10 cellular contexts compared by ENCODE assay signal in the genomic region with DNA sequence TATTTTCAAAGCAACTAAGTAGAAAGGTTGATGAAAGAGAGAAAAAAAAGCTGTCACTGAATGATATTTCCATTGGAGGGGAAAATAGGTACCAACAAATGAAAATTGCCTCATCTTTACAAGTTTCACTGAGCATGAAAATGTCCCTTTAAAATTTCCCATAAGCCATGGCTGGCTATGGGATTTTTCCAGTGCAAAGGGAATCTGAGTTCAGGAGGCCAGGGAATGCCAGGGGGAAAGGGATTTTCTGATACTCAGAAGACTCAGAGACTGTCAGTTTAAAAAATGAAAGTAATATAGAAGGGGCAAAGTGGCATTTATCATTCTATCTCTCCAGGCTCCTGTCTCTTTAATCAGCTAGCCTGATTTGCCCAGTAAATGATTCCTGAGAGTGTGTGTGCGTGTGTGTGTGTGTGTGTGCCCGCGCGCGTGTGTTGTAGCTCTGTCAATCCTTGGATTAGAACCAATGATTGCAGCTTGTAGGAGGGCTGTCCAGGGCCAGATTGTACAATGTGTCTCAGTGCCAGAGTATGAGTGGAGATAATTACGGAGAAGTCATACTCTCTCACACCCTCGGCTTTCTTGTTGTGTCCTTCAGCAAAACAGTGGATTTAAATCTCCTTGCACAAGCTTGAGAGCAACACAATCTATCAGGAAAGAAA. TPM values are rescaled to one million over a fixed set of nuclear protein-coding genes. Genes with fewer than 3 reads are reported as not detected.
DNase-seq lines count a peak whose midpoint lies in the region; ATAC-seq, FAIRE-seq and TF ChIP-seq lines count a peak whose summit lies in the region.
"Had no signal": no experiment of that assay in that cellular context is flagged by ENCODE, and none has a peak within 500 bp of the region (broad histone marks: within the 10 kb centered on the region; RNA-seq: fewer than 3 reads in every experiment).

A gene (plus strand): TSS at position 526 of the 662 bp plus-strand sequence.

- H3K27me3 ChIP-seq in HUES6 (ENCODE audit: control insufficient read depth, insufficient read depth, low read length) (peaks cover 26% of the 10 kb centered on the region; the same call in 1 of the 2 replicates), small intestine (ENCODE audit: control insufficient read depth in 2 of 2, insufficient read depth in 2 of 2, low read length in 2 of 2) (peaks cover 0 to 3% of the 10 kb centered on the region in 2 donors)
- H3K27me3 ChIP-seq: SJCRH30 had no signal

- no peaks in the 10 kb centered on the region for H3K36me3 Mint-ChIP-seq in activated naive CD4-positive, alpha-beta T cell treated with anti-CD3 and anti-CD28 coated beads for 36 hours (ENCODE audit: low read depth)

- no peaks in the 10 kb centered on the region for H3K9me3 Mint-ChIP-seq in activated naive CD4-positive, alpha-beta T cell treated with anti-CD3 and anti-CD28 coated beads for 36 hours

- H3K4me3 Mint-ChIP-seq in activated naive CD4-positive, alpha-beta T cell treated with anti-CD3 and anti-CD28 coated beads for 36 hours, result no peak within 1 kb of the TSS
- H3K4me3 Mint-ChIP-seq: central memory CD8-positive, alpha-beta T cell had no signal

- 8 to 39% (median 20%) methylated on average over 7 of the region's 7 CpGs for WGBS in small intestine, 3 donors

- H3K36me3 ChIP-seq in HUES6 (ENCODE audit: control insufficient read depth, insufficient read depth, low read length), result no peaks in the 10 kb centered on the region
- no peaks in the 10 kb centered on the region for H3K36me3 ChIP-seq in small intestine (ENCODE audit: control insufficient read depth in 2 of 2, insufficient read depth in 2 of 2, low read length in 2 of 2)
- H3K36me3 ChIP-seq: SJCRH30 had no signal

- no peak within 1 kb of the TSS for H3K27ac Mint-ChIP-seq in activated naive CD4-positive, alpha-beta T cell treated with anti-CD3 and anti-CD28 coated beads for 36 hours

- no peaks in the 10 kb centered on the region for H3K9me3 ChIP-seq in HUES6 (ENCODE audit: control insufficient read depth, insufficient read depth, low read depth, low read length)
- H3K9me3 ChIP-seq in small intestine (ENCODE audit: control insufficient read depth, low read depth), result no peaks in the 10 kb centered on the region
- H3K9me3 ChIP-seq: SJCRH30 had no signal

- CTCF ChIA-PET in activated naive CD4-positive, alpha-beta T cell treated with anti-CD3 and anti-CD28 coated beads for 36 hours (lab: Charles Lee), result no interaction called here

- DNase-seq in cerebellar cortex (ENCODE audit: low spot score), result peak; percentile 66
- DNase-seq in iris pigment epithelial cell (ENCODE audit: low read depth), result peak; percentile 15
- DNase-seq in small intestine, result peak; percentile 69
- DNase-seq in activated CD4-positive, alpha-beta T cell treated with anti-CD3 and anti-CD28 coated beads, Interleukin-2, amount 50 U/mL, for 4 hours, result no peak
- DNase-seq in activated naive CD4-positive, alpha-beta T cell treated with anti-CD3 and anti-CD28 coated beads for 36 hours, result no peak
- no peak for DNase-seq in H54 (ENCODE audit: insufficient read length, low spot score)
- DNase-seq: SJCRH30 had no signal

- no peak for FAIRE-seq in small intestine (lab: Jason Lieb, UNC)
- FAIRE-seq in H54 (lab: Jason Lieb, UNC), result no peak

- TF ChIP-seq POLR2A in H54 (IDR thresholded peaks at IDR 0.05; ENCODE audit: low read depth, low read length), result no peak

- H3K4me3 ChIP-seq in HUES6 (ENCODE audit: low read depth, low read length) (peak within 1 kb of the TSS; percentile 48), small intestine (ENCODE audit: low read depth in 1 of 2, low read length in 2 of 2) (no peak within 1 kb of the TSS)
- H3K4me3 ChIP-seq: SJCRH30 had no signal

- no peak within 1 kb of the TSS for H3K9ac ChIP-seq in HUES6 (ENCODE audit: low read length)

- peaks cover 2% of the 10 kb centered on the region for H3K27me3 Mint-ChIP-seq in activated naive CD4-positive, alpha-beta T cell treated with anti-CD3 and anti-CD28 coated beads for 36 hours (ENCODE audit: low read depth)
- H3K27me3 Mint-ChIP-seq: central memory CD8-positive, alpha-beta T cell had no signal

- H3K27ac ChIP-seq in HUES6 (ENCODE audit: low read depth, low read length), result no peak within 1 kb of the TSS
- H3K27ac ChIP-seq in small intestine (ENCODE audit: low read depth in 1 of 2, low read length in 1 of 2), result no peak within 1 kb of the TSS
- H3K27ac ChIP-seq: SJCRH30 had no signal

- no peaks in the 10 kb centered on the region for H3K4me1 Mint-ChIP-seq in activated naive CD4-positive, alpha-beta T cell treated with anti-CD3 and anti-CD28 coated beads for 36 hours (ENCODE audit: low read depth)
- H3K4me1 Mint-ChIP-seq: central memory CD8-positive, alpha-beta T cell had no signal

- intact Hi-C loops in activated naive CD4-positive, alpha-beta T cell treated with anti-CD3 and anti-CD28 coated beads for 36 hours (cut with micrococcal nuclease), result no loop called here

- ATAC-seq in HG03045 (IDR thresholded peaks at IDR 0.05; ENCODE audit: unreplicated experiment), result no peak

- H3K4me1 ChIP-seq in HUES6 (ENCODE audit: control insufficient read depth, insufficient read depth, low read length) (peaks cover 41% of the 10 kb centered on the region), small intestine (ENCODE audit: control insufficient read depth in 2 of 2, insufficient read depth in 1 of 2, low read depth in 1 of 2, low read length in 1 of 2) (no peaks in the 10 kb centered on the region)
- H3K4me1 ChIP-seq: SJCRH30 had no signal

RNA-seq across cellular contexts. Expression of the gene that starts here (rescaled TPM):
- 1 to 10 TPM in 1 of 3 donors, under 1 TPM in 1, not detected in 1; 0.94 to 1.4 TPM for polyA plus RNA-seq in small intestine
- total RNA-seq in activated naive CD4-positive, alpha-beta T cell treated with anti-CD3 and anti-CD28 coated beads for 36 hours, result not detected
- total RNA-seq: SJCRH30 had no signal

Comparison
In these comparisons a context has a peak if more than half of its experiments do, and no peak if none do; other contexts are left out.
1. DNase-seq: peak in cerebellar cortex (single experiment), iris pigment epithelial cell (single experiment) and small intestine (single experiment); none in activated CD4-positive, alpha-beta T cell treated with anti-CD3 and anti-CD28 coated beads, Interleukin-2, amount 50 U/mL, for 4 hours (0 of 2), activated naive CD4-positive, alpha-beta T cell treated with anti-CD3 and anti-CD28 coated beads for 36 hours (single experiment) and H54 (single experiment).